Comparison of ENCODE assay signal across 1 cellular context in genomic region chr2:73156539-73157124, GRCh38.
TF ChIP-seq lines count a peak whose summit lies in the region.

No MANE protein-coding gene starts in this region.

TF ChIP-seq in GM12878, 131 proteins besides CTCF, POLR2A, EP300 and RAD21:
- TF ChIP-seq SMC3 (IDR thresholded peaks at IDR 0.05; ENCODE audit: borderline replicate concordance, low read length) (peak; percentile 55; the same call in 1 of the 2 replicates), JUNB (IDR thresholded peaks at IDR 0.05) (no peak)
